ENCODE assay signal across 27 cellular contexts in the genomic region with DNA sequence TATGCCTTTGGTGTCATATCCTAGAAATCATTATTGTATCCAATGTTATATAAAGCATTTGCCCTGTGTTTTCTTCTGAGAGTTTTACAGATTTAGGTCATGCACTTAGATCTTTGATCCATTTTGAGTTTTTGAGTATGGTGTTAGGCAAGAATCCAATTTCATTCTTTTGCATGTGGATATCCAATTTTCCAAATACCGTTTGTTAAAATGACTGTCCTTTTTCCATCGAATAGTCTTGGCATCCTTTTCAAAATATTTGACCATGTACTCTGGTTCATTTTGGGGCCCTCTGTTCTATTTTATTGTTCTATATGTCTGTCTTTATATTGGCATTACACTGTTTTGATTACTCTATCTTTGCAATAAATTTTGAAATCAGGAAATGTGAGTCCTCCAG. TPM values are rescaled to one million over a fixed set of nuclear protein-coding genes. Genes with fewer than 3 reads are reported as not detected.
A peak's percentile ranks its signal among the peaks of the same experiment; 100 is the strongest.
DNase-seq lines count a peak whose midpoint lies in the region; ATAC-seq, FAIRE-seq and TF ChIP-seq lines count a peak whose summit lies in the region.
"Had no signal": no experiment of that assay in that cellular context is flagged by ENCODE, and none has a peak within 500 bp of the region (broad histone marks: within the 10 kb centered on the region; RNA-seq: fewer than 3 reads in every experiment).

No MANE protein-coding gene starts in this region.

- H3K4me1 Mint-ChIP-seq in GM23338 = peaks cover 9% of the 10 kb centered on the region; the same call in 2 of the 3 replicates
- peaks cover 10% of the 10 kb centered on the region for H3K4me1 Mint-ChIP-seq in WTC11
- H3K4me1 Mint-ChIP-seq in chondrocyte (ENCODE audit: low read depth) = peaks cover 19% of the 10 kb centered on the region
- H3K4me1 Mint-ChIP-seq in Caco-2 (ENCODE audit: low read depth, unreplicated experiment) = no peaks in the 10 kb centered on the region
- H3K4me1 Mint-ChIP-seq: CD14-positive monocyte had no signal

- H3K36me3 ChIP-seq in GM23338 (ENCODE audit: insufficient read depth) (peaks cover 12% of the 10 kb centered on the region), endothelial cell of umbilical vein (ENCODE audit: control insufficient read depth in 2 of 2, extremely low read depth in 1 of 2, insufficient read depth in 2 of 2, low read length in 2 of 2) (peaks cover 2 to 3% of the 10 kb centered on the region in 2 experiments), Caco-2 (ENCODE audit: control insufficient read depth, insufficient read depth, low read length) (no peaks in the 10 kb centered on the region)

- H2AFZ ChIP-seq in GM23338 = no peak overlapping the region
- no peak overlapping the region for H2AFZ ChIP-seq in endothelial cell of umbilical vein (ENCODE audit: low read depth, low read length)

- H3K79me2 ChIP-seq in GM23338 (replicated peaks; ENCODE audit: insufficient read depth) (peaks cover 10% of the 10 kb centered on the region; the same call in 1 of the 2 replicates), endothelial cell of umbilical vein (ENCODE audit: control insufficient read depth, insufficient read depth, low read length) (peaks cover 5% of the 10 kb centered on the region)

- no peaks in the 10 kb centered on the region for H3K9me3 Mint-ChIP-seq in GM23338
- no peaks in the 10 kb centered on the region for H3K9me3 Mint-ChIP-seq in WTC11
- H3K9me3 Mint-ChIP-seq in chondrocyte (ENCODE audit: low read depth) = peaks cover 12% of the 10 kb centered on the region
- H3K9me3 Mint-ChIP-seq in Caco-2 (ENCODE audit: unreplicated experiment) = no peaks in the 10 kb centered on the region

- H3K36me3 Mint-ChIP-seq in GM23338 (ENCODE audit: low read depth) (peaks cover 40% of the 10 kb centered on the region), WTC11 (peaks cover 46% of the 10 kb centered on the region), chondrocyte (ENCODE audit: low read depth) (peaks cover 28% of the 10 kb centered on the region), Caco-2 (ENCODE audit: insufficient read depth, unreplicated experiment) (peaks cover 40% of the 10 kb centered on the region)

- POLR2A ChIA-PET in WTC11 (lab: Charles Lee) = no interaction called here
- POLR2A ChIA-PET in endothelial cell of umbilical vein (lab: Charles Lee) = no interaction called here
- POLR2A ChIA-PET in Caco-2 (lab: Charles Lee) = no interaction called here

- H3K4me1 ChIP-seq in GM23338 (ENCODE audit: insufficient read depth) = peaks cover 9% of the 10 kb centered on the region; the same call in 1 of the 2 replicates
- H3K4me1 ChIP-seq in endothelial cell of umbilical vein (ENCODE audit: control insufficient read depth, extremely low read depth, insufficient read depth, low read length) = peaks cover 8% of the 10 kb centered on the region
- no peaks in the 10 kb centered on the region for H3K4me1 ChIP-seq in Caco-2
- H3K4me1 ChIP-seq: BE2C, BLaER1 had no signal

- intact Hi-C loops in endothelial cell of umbilical vein (cut with micrococcal nuclease) (no loop called here), Caco-2 (cut with micrococcal nuclease; ENCODE audit: unreplicated experiment) (no loop called here)

- H3K27me3 ChIP-seq in GM23338 (ENCODE audit: insufficient read depth) = no peaks in the 10 kb centered on the region
- H3K27me3 ChIP-seq in endothelial cell of umbilical vein (ENCODE audit: control insufficient read depth in 2 of 2, insufficient read depth in 2 of 2, low read length in 2 of 2) = no peaks in the 10 kb centered on the region
- no peaks in the 10 kb centered on the region for H3K27me3 ChIP-seq in Caco-2 (replicated peaks; ENCODE audit: control insufficient read depth, insufficient read depth, low read length)
- H3K27me3 ChIP-seq: BE2C, BLaER1 had no signal

- DNase-seq in GM23338 (ENCODE audit: low spot score) (no peak), WTC11 (ENCODE audit: low spot score) (no peak), chondrocyte (ENCODE audit: low spot score) (no peak), endothelial cell of umbilical vein (ENCODE audit: low read depth, low spot score) (peak; percentile 51), SW 1271 (lab: John Stamatoyannopoulos, UW) (no peak), RPMI8226 (no peak), Caco-2 (no peak), NCI-H128 (lab: John Stamatoyannopoulos, UW; ENCODE audit: unreplicated experiment) (no peak)
- DNase-seq: 8988T; ACHN; BE2C; C1 segment of cervical spinal cord; Calu3; CD4-positive, alpha-beta memory T cell; CD4-positive, CD25-positive, alpha-beta regulatory T cell; CD8-positive, alpha-beta memory T cell; COR-L47; DMS79 treated with DMSO at 0.1 percent for 48 hours; GF-D8 had no signal

- no peaks in the 10 kb centered on the region for H3K9me3 ChIP-seq in endothelial cell of umbilical vein (replicated peaks; ENCODE audit: control insufficient read depth, insufficient read depth, low read length)
- H3K9me3 ChIP-seq in Caco-2 = no peaks in the 10 kb centered on the region
- H3K9me3 ChIP-seq: BE2C had no signal

- FAIRE-seq in endothelial cell of umbilical vein (lab: Jason Lieb, UNC) = peak; percentile 8
- FAIRE-seq: A204.1, D721Med, G401.6, GM12891, GM19239 had no signal

- TF ChIP-seq CTCF in GM23338 (conservative IDR thresholded peaks at IDR 0.05; ENCODE audit: low read depth in 2 of 2) = no peak
- TF ChIP-seq CTCF in WTC11 (IDR thresholded peaks at IDR 0.05) = no peak
- no peak for TF ChIP-seq CTCF in chondrocyte (IDR thresholded peaks at IDR 0.05)
- no peak for TF ChIP-seq CTCF in endothelial cell of umbilical vein (IDR thresholded peaks at IDR 0.05; ENCODE audit: extremely low read depth in 1 of 2, insufficient read depth in 1 of 2, low read depth in 1 of 2, low read length in 2 of 2)
- no peak for TF ChIP-seq CTCF in Caco-2 (IDR thresholded peaks at IDR 0.05; ENCODE audit: insufficient read depth in 1 of 2, low read depth in 1 of 2, low read length in 1 of 2, severe bottlenecking in 1 of 2, unreplicated experiment in 1 of 2)

- H3K27me3 Mint-ChIP-seq in GM23338 (ENCODE audit: insufficient read depth, low read depth, poor library complexity) = no peaks in the 10 kb centered on the region
- H3K27me3 Mint-ChIP-seq in WTC11 (ENCODE audit: low read depth) = no peaks in the 10 kb centered on the region
- no peaks in the 10 kb centered on the region for H3K27me3 Mint-ChIP-seq in chondrocyte (ENCODE audit: low read depth)
- no peaks in the 10 kb centered on the region for H3K27me3 Mint-ChIP-seq in Caco-2 (ENCODE audit: insufficient read depth, unreplicated experiment)
- H3K27me3 Mint-ChIP-seq: CD4-positive, alpha-beta memory T cell; CD4-positive, CD25-positive, alpha-beta regulatory T cell; CD8-positive, alpha-beta memory T cell had no signal

- no peak for ATAC-seq in GM23338
- no peak for ATAC-seq in WTC11

- H3K4me3 Mint-ChIP-seq in GM23338 = no peak overlapping the region
- H3K4me3 Mint-ChIP-seq in WTC11 = no peak overlapping the region
- H3K4me3 Mint-ChIP-seq in chondrocyte (ENCODE audit: unreplicated experiment) = no peak overlapping the region
- no peak overlapping the region for H3K4me3 Mint-ChIP-seq in Caco-2 (ENCODE audit: unreplicated experiment)
- H3K4me3 Mint-ChIP-seq: CD14-positive monocyte; CD4-positive, alpha-beta memory T cell; CD8-positive, alpha-beta memory T cell had no signal

- H3K4me2 ChIP-seq in GM23338 = no peak overlapping the region
- no peak overlapping the region for H3K4me2 ChIP-seq in endothelial cell of umbilical vein (ENCODE audit: insufficient read depth, low read length)
- H3K4me2 ChIP-seq: BLaER1 had no signal

- CTCF ChIA-PET in WTC11 (lab: Charles Lee) = no interaction called here
- CTCF ChIA-PET in endothelial cell of umbilical vein (lab: Charles Lee) = no interaction called here
- CTCF ChIA-PET in Caco-2 (lab: Charles Lee) = no interaction called here

- no peak overlapping the region for H3K4me3 ChIP-seq in GM23338
- H3K4me3 ChIP-seq in endothelial cell of umbilical vein (replicated peaks in 1 of 3; ENCODE audit: insufficient read depth in 1 of 3, low read depth in 1 of 3, low read length in 3 of 3) = no peak overlapping the region
- H3K4me3 ChIP-seq in Caco-2 (ENCODE audit: low read depth, low read length) = no peak overlapping the region
- H3K4me3 ChIP-seq: BLaER1 had no signal

- dilution Hi-C loops in endothelial cell of umbilical vein (cut with MboI; ENCODE audit: extremely low pct_ligation_motif_present, low sequenced_read_pairs) = no loop called here

- H3F3A ChIP-seq in GM23338 (replicated peaks; ENCODE audit: low read depth) = no peaks in the 10 kb centered on the region

- no peak for TF ChIP-seq POLR2A in endothelial cell of umbilical vein (IDR thresholded peaks at IDR 0.05; ENCODE audit: low read depth, low read length)

- no peaks in the 10 kb centered on the region for H3K9me1 ChIP-seq in endothelial cell of umbilical vein (replicated peaks; ENCODE audit: control insufficient read depth, extremely low read depth, insufficient read depth, low read length)

- H3K27ac Mint-ChIP-seq in GM23338 (peak overlapping the region; percentile 38), WTC11 (peak overlapping the region; percentile 8; the same call in 1 of the 2 replicates), chondrocyte (ENCODE audit: unreplicated experiment) (peak overlapping the region; percentile 67), Caco-2 (ENCODE audit: unreplicated experiment) (no peak overlapping the region)
- H3K27ac Mint-ChIP-seq: CD4-positive, alpha-beta memory T cell had no signal

- H3K9ac ChIP-seq in endothelial cell of umbilical vein (replicated peaks; ENCODE audit: extremely low read depth, insufficient read depth, low read length) = no peak overlapping the region
- H3K9ac ChIP-seq: BLaER1 had no signal

- BruUV-seq in endothelial cell of umbilical vein (replicated peaks; lab: Mats Ljungman, UMichigan) (no TSS peak), Caco-2 (replicated peaks; lab: Mats Ljungman, UMichigan) (no TSS peak)

- no peaks in the 10 kb centered on the region for H3K9me2 ChIP-seq in GM23338 (ENCODE audit: insufficient read depth)

- H4K20me1 ChIP-seq in GM23338 (replicated peaks; ENCODE audit: insufficient read depth) = no peaks in the 10 kb centered on the region
- no peaks in the 10 kb centered on the region for H4K20me1 ChIP-seq in endothelial cell of umbilical vein (replicated peaks; ENCODE audit: control insufficient read depth, extremely low read depth, insufficient read depth, low read length)
- H4K20me1 ChIP-seq: BLaER1 had no signal

- no peak overlapping the region for H3K27ac ChIP-seq in GM23338 (ENCODE audit: low read depth)
- H3K27ac ChIP-seq in endothelial cell of umbilical vein (ENCODE audit: insufficient read depth, low read depth, low read length) = no peak overlapping the region
- H3K27ac ChIP-seq: BLaER1 had no signal

RNA-seq across cellular contexts. Expression of gene KCNJ13, which starts 23.8 kb away (rescaled TPM):
- total RNA-seq in GM23338 (2014; rRNA removed; shearing (Covaris generic)) = not detected in 2 replicates
- 0.37 and 0.52 TPM in 2 replicates for polyA plus RNA-seq in GM23338 (2016; fragmentation: Nextera tagmentation; extraction: Ambion mirVana)
- not detected in 3 replicates for total RNA-seq in WTC11 (2021)
- not detected in 3 replicates for total RNA-seq in chondrocyte
- not detected in 2 replicates for total RNA-seq in endothelial cell of umbilical vein
- polyA plus RNA-seq in endothelial cell of umbilical vein = not detected in 2 replicates
- polyA plus RNA-seq in endothelial cell of umbilical vein (2011; cell fraction: cytosol; rRNA removed) = not detected in 2 replicates
- not detected in 2 replicates for polyA plus RNA-seq in endothelial cell of umbilical vein (2011; cell fraction: nucleus; rRNA removed)
- polyA plus RNA-seq in endothelial cell of umbilical vein (2012) = not detected in 2 replicates
- polyA minus RNA-seq in endothelial cell of umbilical vein = not detected in 2 replicates
- not detected for polyA minus RNA-seq in endothelial cell of umbilical vein (2011; cell fraction: cytosol; rRNA and poly(A)+ RNA removed)
- polyA minus RNA-seq in endothelial cell of umbilical vein (2011; cell fraction: nucleus; rRNA and poly(A)+ RNA removed) = not detected in 2 replicates
- total RNA-seq in Caco-2 (2022) = 0.23 and 0.59 TPM in 2 replicates
- total RNA-seq: A673; Calu3; CD4-positive, alpha-beta memory T cell; CD4-positive, CD25-positive, alpha-beta regulatory T cell; CD8-positive, alpha-beta memory T cell had no signal
- polyA plus RNA-seq: CD14-positive monocyte had no signal
